In the genomic region with DNA sequence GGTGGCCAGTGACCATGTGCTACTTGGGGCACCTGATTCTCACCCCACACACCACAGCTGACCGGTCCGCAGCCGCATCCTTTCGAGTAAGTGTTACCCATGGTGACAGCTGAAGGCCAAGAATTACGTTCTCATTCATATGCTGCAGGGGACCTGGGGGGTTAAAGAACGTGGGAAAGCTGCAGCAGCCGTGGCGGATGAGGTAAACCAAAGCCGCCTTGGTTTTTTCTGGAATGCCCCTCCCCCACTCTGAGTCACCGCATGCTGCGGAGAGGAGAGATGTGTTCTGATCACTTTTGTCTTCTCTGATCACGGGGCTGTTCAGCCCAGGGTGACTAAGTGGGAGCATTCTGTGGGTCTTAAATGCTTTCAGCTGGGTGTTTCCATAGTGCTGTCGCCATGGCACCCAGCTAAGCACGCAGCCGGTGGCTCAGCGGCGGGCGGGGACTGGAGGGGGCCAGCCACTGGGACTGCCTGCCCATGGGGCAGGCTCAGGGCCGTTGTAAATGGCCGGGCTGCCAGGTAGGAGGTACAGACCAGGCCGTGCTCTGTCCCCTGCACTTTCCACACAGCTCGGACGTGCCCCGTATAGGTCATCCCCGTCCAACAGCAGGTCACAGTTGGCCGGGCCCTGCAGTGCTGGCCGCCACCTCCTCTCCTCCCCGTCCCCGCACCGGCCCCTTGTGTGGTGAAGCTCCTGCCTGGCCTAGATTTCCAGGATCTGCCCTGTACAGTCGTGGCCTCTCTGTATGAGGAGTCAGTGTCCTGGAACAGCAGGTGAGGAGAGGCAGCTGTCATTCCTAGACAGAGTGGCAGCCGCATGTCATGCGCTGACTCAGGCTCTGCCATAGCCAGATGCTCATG, we compare ENCODE assay signal across 1 cellular context.
TF ChIP-seq lines count a peak whose summit lies in the region.

No MANE protein-coding gene starts in this region.

TF ChIP-seq in K562, 482 proteins besides CTCF, POLR2A, EP300 and RAD21 (continued from another document and continues in another):
- TF ChIP-seq MGA (IDR thresholded peaks at IDR 0.05) (no peak; the same call in 1 of the 2 replicates), MCM5 (IDR thresholded peaks at IDR 0.05; ENCODE audit: low read depth) (no peak), RREB1 (CRISPR knock-in tag; IDR thresholded peaks at IDR 0.05) (0 out of 2 replicates have a peak, but pooled peaks have one; percentile 43), MIER1 (IDR thresholded peaks at IDR 0.05; ENCODE audit: low read depth) (no peak), ZNF316 (IDR thresholded peaks at IDR 0.05) (no peak; the same call in 1 of the 2 replicates), CBX8 (IDR thresholded peaks at IDR 0.05; ENCODE audit: borderline replicate concordance, extremely low read depth, low read depth, low read length, poor library complexity, severe bottlenecking) (no peak), POU5F1 (IDR thresholded peaks at IDR 0.05; ENCODE audit: borderline replicate concordance, low read depth, low read length, partially characterized antibody) (no peak), DACH1 (IDR thresholded peaks at IDR 0.05; ENCODE audit: partially characterized antibody) (peak; percentile 93), ZFX (CRISPR knock-in tag; IDR thresholded peaks at IDR 0.05) (peak; percentile 12), ELK1 (CRISPR knock-in tag; IDR thresholded peaks at IDR 0.05) (no peak), CBX5 (IDR thresholded peaks at IDR 0.05; ENCODE audit: borderline replicate concordance, low read depth) (no peak), CREBBP (IDR thresholded peaks at IDR 0.05; ENCODE audit: low read depth, low read length) (no peak), ZNF785 (CRISPR knock-in tag; IDR thresholded peaks at IDR 0.05) (no peak), FUS (optimal IDR thresholded peaks at IDR 0.05; ENCODE audit: low read depth, low read length) (no peak), SNIP1 (IDR thresholded peaks at IDR 0.05; ENCODE audit: low read depth) (no peak), SAFB (IDR thresholded peaks at IDR 0.05; ENCODE audit: borderline replicate concordance, low read depth, low read length) (no peak), NFE2L1 (tag; IDR thresholded peaks at IDR 0.05; ENCODE audit: borderline replicate concordance, low read depth) (no peak), ZNF778 (CRISPR knock-in tag; IDR thresholded peaks at IDR 0.05) (no peak), GATAD2A (IDR thresholded peaks at IDR 0.05) (peak; percentile 52; the same call in 1 of the 2 replicates), PRPF4 (IDR thresholded peaks at IDR 0.05; ENCODE audit: insufficient read depth, low read depth, low read length, poor library complexity, severe bottlenecking) (no peak), POLR2H (tag; IDR thresholded peaks at IDR 0.05; ENCODE audit: low read depth) (no peak)
- TF ChIP-seq, protein P1, sequence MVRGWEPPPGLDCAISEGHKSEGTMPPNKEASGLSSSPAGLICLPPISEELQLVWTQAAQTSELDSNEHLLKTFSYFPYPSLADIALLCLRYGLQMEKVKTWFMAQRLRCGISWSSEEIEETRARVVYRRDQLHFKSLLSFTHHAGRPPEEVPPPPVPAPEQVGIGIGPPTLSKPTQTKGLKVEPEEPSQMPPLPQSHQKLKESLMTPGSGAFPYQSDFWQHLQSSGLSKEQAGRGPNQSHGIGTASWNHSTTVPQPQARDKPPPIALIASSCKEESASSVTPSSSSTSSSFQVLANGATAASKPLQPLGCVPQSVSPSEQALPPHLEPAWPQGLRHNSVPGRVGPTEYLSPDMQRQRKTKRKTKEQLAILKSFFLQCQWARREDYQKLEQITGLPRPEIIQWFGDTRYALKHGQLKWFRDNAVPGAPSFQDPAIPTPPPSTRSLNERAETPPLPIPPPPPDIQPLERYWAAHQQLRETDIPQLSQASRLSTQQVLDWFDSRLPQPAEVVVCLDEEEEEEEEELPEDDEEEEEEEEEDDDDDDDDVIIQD (CRISPR knock-in tag; IDR thresholded peaks at IDR 0.05), result no peak
- TF ChIP-seq, protein P2, sequence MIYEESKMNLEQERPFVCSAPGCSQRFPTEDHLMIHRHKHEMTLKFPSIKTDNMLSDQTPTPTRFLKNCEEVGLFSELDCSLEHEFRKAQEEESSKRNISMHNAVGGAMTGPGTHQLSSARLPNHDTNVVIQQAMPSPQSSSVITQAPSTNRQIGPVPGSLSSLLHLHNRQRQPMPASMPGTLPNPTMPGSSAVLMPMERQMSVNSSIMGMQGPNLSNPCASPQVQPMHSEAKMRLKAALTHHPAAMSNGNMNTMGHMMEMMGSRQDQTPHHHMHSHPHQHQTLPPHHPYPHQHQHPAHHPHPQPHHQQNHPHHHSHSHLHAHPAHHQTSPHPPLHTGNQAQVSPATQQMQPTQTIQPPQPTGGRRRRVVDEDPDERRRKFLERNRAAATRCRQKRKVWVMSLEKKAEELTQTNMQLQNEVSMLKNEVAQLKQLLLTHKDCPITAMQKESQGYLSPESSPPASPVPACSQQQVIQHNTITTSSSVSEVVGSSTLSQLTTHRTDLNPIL (CRISPR knock-in tag; IDR thresholded peaks at IDR 0.05), result no peak
- TF ChIP-seq, protein P3, sequence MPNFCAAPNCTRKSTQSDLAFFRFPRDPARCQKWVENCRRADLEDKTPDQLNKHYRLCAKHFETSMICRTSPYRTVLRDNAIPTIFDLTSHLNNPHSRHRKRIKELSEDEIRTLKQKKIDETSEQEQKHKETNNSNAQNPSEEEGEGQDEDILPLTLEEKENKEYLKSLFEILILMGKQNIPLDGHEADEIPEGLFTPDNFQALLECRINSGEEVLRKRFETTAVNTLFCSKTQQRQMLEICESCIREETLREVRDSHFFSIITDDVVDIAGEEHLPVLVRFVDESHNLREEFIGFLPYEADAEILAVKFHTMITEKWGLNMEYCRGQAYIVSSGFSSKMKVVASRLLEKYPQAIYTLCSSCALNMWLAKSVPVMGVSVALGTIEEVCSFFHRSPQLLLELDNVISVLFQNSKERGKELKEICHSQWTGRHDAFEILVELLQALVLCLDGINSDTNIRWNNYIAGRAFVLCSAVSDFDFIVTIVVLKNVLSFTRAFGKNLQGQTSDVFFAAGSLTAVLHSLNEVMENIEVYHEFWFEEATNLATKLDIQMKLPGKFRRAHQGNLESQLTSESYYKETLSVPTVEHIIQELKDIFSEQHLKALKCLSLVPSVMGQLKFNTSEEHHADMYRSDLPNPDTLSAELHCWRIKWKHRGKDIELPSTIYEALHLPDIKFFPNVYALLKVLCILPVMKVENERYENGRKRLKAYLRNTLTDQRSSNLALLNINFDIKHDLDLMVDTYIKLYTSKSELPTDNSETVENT (CRISPR knock-in tag; IDR thresholded peaks at IDR 0.05), result no peak
